15 cellular contexts compared by ENCODE assay signal in the genomic region with DNA sequence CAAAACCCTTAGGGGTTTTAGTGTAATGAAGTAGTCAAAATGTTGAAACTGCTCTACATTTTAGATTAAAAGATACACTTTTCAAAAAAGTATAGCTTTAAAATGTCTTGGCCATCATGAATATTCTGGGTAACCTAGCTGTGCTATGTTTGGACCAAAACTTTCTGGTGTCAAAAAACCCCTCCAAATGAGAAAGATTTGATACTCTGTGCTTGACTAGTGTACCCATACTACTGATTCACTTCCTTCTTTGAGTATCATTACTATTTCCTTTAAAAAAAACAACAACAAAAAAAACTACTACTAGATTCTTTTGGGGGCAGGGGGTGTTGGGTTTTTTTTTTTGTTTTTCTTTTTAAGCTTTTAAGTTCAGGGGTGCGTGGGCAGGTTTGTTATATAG. TPM values are rescaled to one million over a fixed set of nuclear protein-coding genes. Genes with fewer than 3 reads are reported as not detected.
DNase-seq lines count a peak whose midpoint lies in the region; ATAC-seq and TF ChIP-seq lines count a peak whose summit lies in the region.
"Had no signal": no experiment of that assay in that cellular context is flagged by ENCODE, and none has a peak within 500 bp of the region (broad histone marks: within the 10 kb centered on the region; RNA-seq: fewer than 3 reads in every experiment).

No MANE protein-coding gene starts in this region.

- no peak for TF ChIP-seq POLR2A in IMR-90 (IDR thresholded peaks at IDR 0.05; ENCODE audit: low read depth, low read length)
- no peak for TF ChIP-seq POLR2A in gastroesophageal sphincter (IDR thresholded peaks at IDR 0.05)

- peaks cover 11% of the 10 kb centered on the region; the same call in 1 of the 2 replicates for H4K20me1 ChIP-seq in IMR-90 (ENCODE audit: insufficient read depth, low read length)

- no peak for TF ChIP-seq CTCF in IMR-90 (conservative IDR thresholded peaks at IDR 0.05; ENCODE audit: low read depth, low read length)
- no peak for TF ChIP-seq CTCF in colonic mucosa (IDR thresholded peaks at IDR 0.05)
- TF ChIP-seq CTCF in gastroesophageal sphincter (IDR thresholded peaks at IDR 0.05) = no peak

- peaks cover 25 to 42% of the 10 kb centered on the region in 2 experiments for H3K79me1 ChIP-seq in IMR-90 (ENCODE audit: low read depth in 1 of 2, low read length in 2 of 2)

- ATAC-seq in IMR-90 (ENCODE audit: low read depth) (no peak), gastroesophageal sphincter (no peak)
- no peak for ATAC-seq in stimulated activated effector memory CD8-positive, alpha-beta T cell treated with anti-CD3 and anti-CD28 coated beads, Interleukin-12 subunit alpha, Interleukin-12 subunit beta, amount 100 ng/mL, for 72 hours
- ATAC-seq: Panc1, upper lobe of right lung had no signal

- no peaks in the 10 kb centered on the region for H3K27me3 ChIP-seq in IMR-90 (ENCODE audit: control insufficient read depth, insufficient read depth, low read length)
- H3K27me3 ChIP-seq in colonic mucosa = no peaks in the 10 kb centered on the region
- no peaks in the 10 kb centered on the region for H3K27me3 ChIP-seq in gastroesophageal sphincter
- no peaks in the 10 kb centered on the region for H3K27me3 ChIP-seq in SJCRH30
- H3K27me3 ChIP-seq: upper lobe of right lung had no signal

- H3K36me3 ChIP-seq in IMR-90 (ENCODE audit: control insufficient read depth, insufficient read depth, low read length) (peaks cover 37% of the 10 kb centered on the region), colonic mucosa (peaks cover 1% of the 10 kb centered on the region), gastroesophageal sphincter (peaks cover 4 to 89% of the 10 kb centered on the region in 2 donors), SJCRH30 (peaks cover 57% of the 10 kb centered on the region)

- H2AK9ac ChIP-seq in IMR-90 (replicated peaks; ENCODE audit: low read depth, low read length, poor library complexity) = no peak overlapping the region

- no peak for TF ChIP-seq RAD21 in IMR-90 (IDR thresholded peaks at IDR 0.05; ENCODE audit: low read length)

- H3K14ac ChIP-seq in IMR-90 (replicated peaks; ENCODE audit: low read depth, low read length) = no peak overlapping the region; the same call in 1 of the 2 replicates

- no peak overlapping the region for H2AFZ ChIP-seq in IMR-90 (replicated peaks; ENCODE audit: low read length, poor library complexity)

- no peak overlapping the region; the same call in 1 of the 2 replicates for H3K18ac ChIP-seq in IMR-90 (ENCODE audit: low read depth, low read length)

- no peak overlapping the region for H4K5ac ChIP-seq in IMR-90 (ENCODE audit: low read depth, low read length)

- dilution Hi-C loops in IMR-90 (cut with HindIII; ENCODE audit: low sequenced_read_pairs, unreplicated experiment) = no loop called here

- H3K9ac ChIP-seq in IMR-90 (ENCODE audit: low read depth, low read length) = no peak overlapping the region
- H3K9ac ChIP-seq in colonic mucosa (ENCODE audit: low read depth in 2 of 2, low read length in 2 of 2) = peak overlapping the region in 1 of 2 donors; percentile 28

- H3K4me3 ChIP-seq in IMR-90 (ENCODE audit: insufficient read depth, low read depth, low read length) = no peak overlapping the region
- no peak overlapping the region for H3K4me3 ChIP-seq in colonic mucosa
- H3K4me3 ChIP-seq in gastroesophageal sphincter = no peak overlapping the region
- no peak overlapping the region for H3K4me3 ChIP-seq in SJCRH30
- H3K4me3 ChIP-seq: upper lobe of right lung had no signal

- H4K8ac ChIP-seq in IMR-90 (ENCODE audit: low read depth in 2 of 2, low read length in 2 of 2) = peak overlapping the region in 1 of 2 experiments; percentile 54; a peak in 2 of 4 replicates

- H3K36me3 Mint-ChIP-seq in activated CD4-positive, alpha-beta T cell treated with anti-CD3 and anti-CD28 coated beads, Interleukin-2, amount 10 ng/mL, durations not matched to agents 24 days and 14 days (ENCODE audit: low read depth) = peaks cover 60% of the 10 kb centered on the region
- peaks cover 100% of the 10 kb centered on the region for H3K36me3 Mint-ChIP-seq in stimulated activated effector memory CD8-positive, alpha-beta T cell treated with anti-CD3 and anti-CD28 coated beads, Interleukin-12 subunit alpha, Interleukin-12 subunit beta, amount 100 ng/mL, for 72 hours

- peak overlapping the region; percentile 97 for H2BK5ac ChIP-seq in IMR-90 (ENCODE audit: low read depth, low read length, poor library complexity, severe bottlenecking)

- POLR2A ChIA-PET in IMR-90 (lab: Charles Lee; ENCODE audit: unreplicated experiment) = interaction anchor here (0.6 kb wide), 1 partner anchor 422 kb away, joined by 3 read pairs; no protein-coding TSS in a partner anchor

- intact Hi-C loops in activated CD4-positive, alpha-beta T cell treated with anti-CD3 and anti-CD28 coated beads, Interleukin-2, amount 10 ng/mL, durations not matched to agents 24 days and 14 days (cut with micrococcal nuclease) = no loop called here
- intact Hi-C loops in IMR-90 (cut with micrococcal nuclease) (no loop called here), colonic mucosa (cut with DNase I) (no loop called here)

- no peaks in the 10 kb centered on the region for H3K9me3 Mint-ChIP-seq in activated CD4-positive, alpha-beta T cell treated with anti-CD3 and anti-CD28 coated beads, Interleukin-2, amount 10 ng/mL, durations not matched to agents 24 days and 14 days
- H3K9me3 Mint-ChIP-seq in stimulated activated effector memory CD8-positive, alpha-beta T cell treated with anti-CD3 and anti-CD28 coated beads, Interleukin-12 subunit alpha, Interleukin-12 subunit beta, amount 100 ng/mL, for 72 hours = no peaks in the 10 kb centered on the region

- H3K4me2 ChIP-seq in IMR-90 (ENCODE audit: low read depth, low read length) = no peak overlapping the region

- H3K23ac ChIP-seq in IMR-90 (ENCODE audit: low read depth, low read length) = peak overlapping the region; percentile 29; the same call in 1 of the 2 replicates

- H3K9me1 ChIP-seq in IMR-90 (ENCODE audit: insufficient read depth, low read length) = peaks cover 3% of the 10 kb centered on the region; the same call in 1 of the 2 replicates

- no peak overlapping the region for H3K4me3 Mint-ChIP-seq in activated CD4-positive, alpha-beta T cell treated with anti-CD3 and anti-CD28 coated beads, Interleukin-2, amount 10 ng/mL, durations not matched to agents 24 days and 14 days
- H3K4me3 Mint-ChIP-seq in stimulated activated effector memory CD8-positive, alpha-beta T cell treated with anti-CD3 and anti-CD28 coated beads, Interleukin-12 subunit alpha, Interleukin-12 subunit beta, amount 100 ng/mL, for 72 hours = no peak overlapping the region

- peaks cover 11% of the 10 kb centered on the region for H3K4me1 ChIP-seq in IMR-90 (ENCODE audit: control insufficient read depth, insufficient read depth, low read length)
- peaks cover 17% of the 10 kb centered on the region for H3K4me1 ChIP-seq in colonic mucosa
- H3K4me1 ChIP-seq in gastroesophageal sphincter = peaks cover 0 to 16% (median 8%) of the 10 kb centered on the region in 3 donors
- no peaks in the 10 kb centered on the region for H3K4me1 ChIP-seq in SJCRH30

- 0 out of 2 replicates have a peak overlapping the region, but pooled peaks have one; percentile 84 for H2AK5ac ChIP-seq in IMR-90 (ENCODE audit: low read depth, low read length)

- peak overlapping the region; percentile 44; the same call in 1 of the 2 replicates for H2BK20ac ChIP-seq in IMR-90 (ENCODE audit: low read depth, low read length)

- DNase-seq in activated CD4-positive, alpha-beta T cell treated with anti-CD3 and anti-CD28 coated beads, Interleukin-2, amount 10 ng/mL, durations not matched to agents 24 days and 14 days = no peak
- no peak for DNase-seq in activated CD4-positive, alpha-beta T cell treated with anti-CD3 and anti-CD28 coated beads for 4 hours
- DNase-seq in IMR-90 (no peak), colonic mucosa (no peak), AG08396 (ENCODE audit: low spot score) (no peak), SJCRH30 (no peak)
- DNase-seq in stimulated activated effector memory CD8-positive, alpha-beta T cell treated with anti-CD3 and anti-CD28 coated beads, Interleukin-12 subunit alpha, Interleukin-12 subunit beta, amount 100 ng/mL, for 72 hours (ENCODE audit: low spot score in 2 of 2) = no peak
- DNase-seq: DMS79; effector CD4-positive, alpha-beta T cell; NCI-H1092; NCI-H446; T-helper 9 cell; upper lobe of right lung had no signal

- H3K27ac Mint-ChIP-seq in activated CD4-positive, alpha-beta T cell treated with anti-CD3 and anti-CD28 coated beads, Interleukin-2, amount 10 ng/mL, durations not matched to agents 24 days and 14 days = peak overlapping the region; percentile 36
- peak overlapping the region; percentile 73 for H3K27ac Mint-ChIP-seq in stimulated activated effector memory CD8-positive, alpha-beta T cell treated with anti-CD3 and anti-CD28 coated beads, Interleukin-12 subunit alpha, Interleukin-12 subunit beta, amount 100 ng/mL, for 72 hours

- in situ Hi-C loops in IMR-90 (cut with MboI; ENCODE audit: low sequenced_read_pairs) = no loop called here

- WGBS in IMR-90 (ENCODE audit: extremely low coverage in 2 of 2, insufficient read length in 1 of 2), 2 experiments = no CpG with 5 or more reads among the region's 1 CpG
- 100% methylated on average over 1 of the region's 1 CpG for WGBS in gastroesophageal sphincter (ENCODE audit: low coverage in 1 of 2), 2 donors

- no peak for TF ChIP-seq EP300 in gastroesophageal sphincter (IDR thresholded peaks at IDR 0.05)

- H3K27ac ChIP-seq in IMR-90 (ENCODE audit: insufficient read depth, low read length) = no peak overlapping the region
- H3K27ac ChIP-seq in colonic mucosa = peak overlapping the region; percentile 76
- H3K27ac ChIP-seq in gastroesophageal sphincter = no peak overlapping the region
- H3K27ac ChIP-seq in SJCRH30 = no peak overlapping the region

- H3K9me3 ChIP-seq in IMR-90 (ENCODE audit: control insufficient read depth, insufficient read depth, low read length) (no peaks in the 10 kb centered on the region), colonic mucosa (no peaks in the 10 kb centered on the region), gastroesophageal sphincter (no peaks in the 10 kb centered on the region), SJCRH30 (replicated peaks) (no peaks in the 10 kb centered on the region)
- H3K9me3 ChIP-seq: upper lobe of right lung had no signal

- H3K4me1 Mint-ChIP-seq in activated CD4-positive, alpha-beta T cell treated with anti-CD3 and anti-CD28 coated beads, Interleukin-2, amount 10 ng/mL, durations not matched to agents 24 days and 14 days = peaks cover 25% of the 10 kb centered on the region
- H3K4me1 Mint-ChIP-seq in stimulated activated effector memory CD8-positive, alpha-beta T cell treated with anti-CD3 and anti-CD28 coated beads, Interleukin-12 subunit alpha, Interleukin-12 subunit beta, amount 100 ng/mL, for 72 hours = peaks cover 6% of the 10 kb centered on the region

- no TSS peak for BruUV-seq in IMR-90 (replicated peaks; lab: Mats Ljungman, UMichigan)

- no peak overlapping the region; the same call in 1 of the 2 replicates for H3K4ac ChIP-seq in IMR-90 (ENCODE audit: low read depth, low read length)

- no peak overlapping the region for H4K91ac ChIP-seq in IMR-90 (ENCODE audit: insufficient read depth, low read depth, low read length)

- H3K56ac ChIP-seq in IMR-90 (ENCODE audit: extremely low read depth, insufficient read depth, low read length) = no peak overlapping the region

- CTCF ChIA-PET in IMR-90 (lab: Yijun Ruan, JAX) = no interaction called here

- H2BK15ac ChIP-seq in IMR-90 (ENCODE audit: low read depth, low read length) = peak overlapping the region; percentile 68; the same call in 1 of the 3 replicates

- H2BK120ac ChIP-seq in IMR-90 (ENCODE audit: low read depth, low read length) = peak overlapping the region; percentile 54; the same call in 1 of the 2 replicates

- H3K27me3 Mint-ChIP-seq in activated CD4-positive, alpha-beta T cell treated with anti-CD3 and anti-CD28 coated beads, Interleukin-2, amount 10 ng/mL, durations not matched to agents 24 days and 14 days = no peaks in the 10 kb centered on the region

RNA-seq across cellular contexts. Expression of gene PTRH2, which starts 37.3 kb away (rescaled TPM):
- 49.0 and 50.3 TPM in 2 replicates for total RNA-seq in activated CD4-positive, alpha-beta T cell treated with anti-CD3 and anti-CD28 coated beads, Interleukin-2, amount 10 ng/mL, durations not matched to agents 24 days and 14 days
- total RNA-seq in IMR-90 (2012; rRNA removed) = 24.9 and 41.7 TPM in 2 replicates
- 45.7 and 49.7 TPM in 2 replicates for polyA plus RNA-seq in IMR-90 (2012; rRNA removed)
- polyA plus RNA-seq in IMR-90 (2012; cell fraction: cytosol; rRNA removed) = 16.5 and 31.5 TPM in 2 replicates
- 4.6 and 33.1 TPM in 2 replicates for polyA plus RNA-seq in IMR-90 (2012; cell fraction: nucleus; rRNA removed; ENCODE audit: low replicate concordance)
- total RNA-seq in colonic mucosa = 10 to 100 TPM; 20.1 to 21.1 TPM
- 10 to 100 TPM; 16.6 to 26.0 (median 24.3) TPM for total RNA-seq in gastroesophageal sphincter
- total RNA-seq in SJCRH30 (2014; rRNA removed; shearing (Covaris generic)) = 30.4 and 31.9 TPM in 2 replicates

RNA-seq across cellular contexts. Expression of gene VMP1, which starts 37.5 kb away (rescaled TPM):
- 417 and 422 TPM in 2 replicates for total RNA-seq in activated CD4-positive, alpha-beta T cell treated with anti-CD3 and anti-CD28 coated beads, Interleukin-2, amount 10 ng/mL, durations not matched to agents 24 days and 14 days
- 197 and 272 TPM in 2 replicates for total RNA-seq in IMR-90 (2012; rRNA removed)
- polyA plus RNA-seq in IMR-90 (2012; rRNA removed) = 59.9 and 89.8 TPM in 2 replicates
- 9.5 and 20.9 TPM in 2 replicates for polyA plus RNA-seq in IMR-90 (2012; cell fraction: cytosol; rRNA removed)
- polyA plus RNA-seq in IMR-90 (2012; cell fraction: nucleus; rRNA removed; ENCODE audit: low replicate concordance) = 28.0 and 437 TPM in 2 replicates
- total RNA-seq in colonic mucosa = 100 to 1,000 TPM; 186 to 291 TPM
- total RNA-seq in gastroesophageal sphincter = 100 to 1,000 TPM in 1 of 4 donors, 10 to 100 TPM in 3; 50.8 to 175 (median 85.0) TPM
- 44.5 and 46.5 TPM in 2 replicates for total RNA-seq in SJCRH30 (2014; rRNA removed; shearing (Covaris generic))

RNA-seq across cellular contexts. Expression of gene CLTC, which starts 50.2 kb away (rescaled TPM):
- total RNA-seq in activated CD4-positive, alpha-beta T cell treated with anti-CD3 and anti-CD28 coated beads, Interleukin-2, amount 10 ng/mL, durations not matched to agents 24 days and 14 days = 187 and 190 TPM in 2 replicates
- total RNA-seq in IMR-90 (2012; rRNA removed) (576 and 641 TPM in 2 replicates), colonic mucosa (100 to 1,000 TPM; 306 to 328 TPM), gastroesophageal sphincter (100 to 1,000 TPM; 290 to 342 (median 317) TPM)
- polyA plus RNA-seq in IMR-90 (2012; rRNA removed) = 156 and 181 TPM in 2 replicates
- 72.2 and 169 TPM in 2 replicates for polyA plus RNA-seq in IMR-90 (2012; cell fraction: cytosol; rRNA removed)
- polyA plus RNA-seq in IMR-90 (2012; cell fraction: nucleus; rRNA removed; ENCODE audit: low replicate concordance) = 55.8 and 274 TPM in 2 replicates
- 209 and 219 TPM in 2 replicates for total RNA-seq in SJCRH30 (2014; rRNA removed; shearing (Covaris generic))
